14 cellular contexts compared by ENCODE assay signal in the genomic region with DNA sequence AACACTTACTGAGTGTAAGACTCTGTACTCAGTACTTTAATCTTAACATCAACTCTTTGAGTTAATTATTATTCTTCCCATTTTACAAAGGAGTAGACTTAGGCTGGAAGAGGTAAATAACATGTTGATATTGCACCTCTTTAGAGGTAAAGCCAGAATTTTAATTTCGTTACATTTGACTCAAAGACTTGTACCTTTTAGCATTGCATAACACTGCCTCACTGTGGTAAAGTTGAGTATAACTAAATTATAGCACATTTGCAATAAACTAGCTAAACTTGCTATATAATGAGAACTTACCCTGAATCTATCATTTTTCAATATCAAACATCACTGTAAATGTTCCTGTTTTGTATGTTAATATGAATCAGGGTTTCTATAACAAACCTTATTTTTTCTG.
DNase-seq lines count a peak whose midpoint lies in the region; ATAC-seq and TF ChIP-seq lines count a peak whose summit lies in the region.
"Had no signal": no experiment of that assay in that cellular context is flagged by ENCODE, and none has a peak within 500 bp of the region (broad histone marks: within the 10 kb centered on the region; RNA-seq: fewer than 3 reads in every experiment).

No MANE protein-coding gene starts in this region.

- 0% methylated on average over 1 of the region's 1 CpG for WGBS in mammary epithelial cell (ENCODE audit: low coverage, missing lambda C conversion rate)

- H3K27me3 ChIP-seq in mammary epithelial cell (ENCODE audit: insufficient read depth, low read length) (no peaks in the 10 kb centered on the region), neural cell (ENCODE audit: insufficient read depth, low read depth, low read length) (no peaks in the 10 kb centered on the region)

- CTCF ChIA-PET in mammary epithelial cell (lab: Charles Lee; ENCODE audit: low non-redundant PET) = interaction anchor here (1.0 kb wide), 1 partner anchor 268 kb away, joined by 6 read pairs; no protein-coding TSS in a partner anchor

- no peak overlapping the region for H3K27ac ChIP-seq in mammary epithelial cell (ENCODE audit: insufficient read depth, low read depth, low read length)
- H3K27ac ChIP-seq in neural cell (ENCODE audit: low read length) = no peak overlapping the region
- H3K27ac ChIP-seq: coronary artery had no signal

- no peak overlapping the region for H3K9ac ChIP-seq in mammary epithelial cell (ENCODE audit: insufficient read depth, low read length)
- H3K9ac ChIP-seq in neural cell (ENCODE audit: low read length) = no peak overlapping the region

- no peaks in the 10 kb centered on the region for H3K4me1 ChIP-seq in mammary epithelial cell (ENCODE audit: insufficient read depth, low read length)

- H3F3A ChIP-seq in neural cell (ENCODE audit: insufficient read depth, low read length, poor library complexity, severe bottlenecking) = no peaks in the 10 kb centered on the region

- H2AFZ ChIP-seq in mammary epithelial cell (ENCODE audit: low read depth, low read length) = no peak overlapping the region
- H2AFZ ChIP-seq in neural cell (ENCODE audit: low read depth, low read length) = no peak overlapping the region

- H3K4me3 ChIP-seq in LNCaP clone FGC (ENCODE audit: low read depth, low read length) (no peak overlapping the region), mammary epithelial cell (replicated peaks in 1 of 3; ENCODE audit: insufficient read depth in 1 of 3, low read depth in 2 of 3, low read length in 3 of 3) (no peak overlapping the region), neural cell (ENCODE audit: low read length) (no peak overlapping the region)
- H3K4me3 ChIP-seq: coronary artery had no signal

- TF ChIP-seq CTCF in LNCaP clone FGC (IDR thresholded peaks at IDR 0.05; ENCODE audit: control insufficient read depth, extremely low read depth, insufficient read depth) (peak; percentile 41), mammary epithelial cell (conservative IDR thresholded peaks at IDR 0.05 in 1 of 2, IDR thresholded peaks at IDR 0.05 in 1 of 2; ENCODE audit: extremely low read depth in 1 of 2, insufficient read depth in 1 of 2, low read depth in 1 of 2, low read length in 2 of 2) (peak; percentile 23 to 36), neural cell (IDR thresholded peaks at IDR 0.05; ENCODE audit: poor library complexity, severe bottlenecking) (no peak)

- H3K9me3 ChIP-seq in mammary epithelial cell (replicated peaks; ENCODE audit: insufficient read depth, low read length) = peaks cover 3% of the 10 kb centered on the region
- no peaks in the 10 kb centered on the region for H3K9me3 ChIP-seq in neural cell (ENCODE audit: low read length)

- H3K4me2 ChIP-seq in mammary epithelial cell (ENCODE audit: insufficient read depth, low read depth, low read length) (no peak overlapping the region), neural cell (ENCODE audit: low read length) (no peak overlapping the region)

- peak; percentile 31 for DNase-seq in NCI-H748 (lab: John Stamatoyannopoulos, UW; ENCODE audit: unreplicated experiment)
- no peak for DNase-seq in NCI-H748 treated with DMSO at 0.1 percent for 48 hours (lab: John Stamatoyannopoulos, UW)
- DNase-seq in LNCaP clone FGC (ENCODE audit: low read depth) = no peak
- no peak for DNase-seq in mammary epithelial cell
- DNase-seq in activated CD8-positive, alpha-beta memory T cell treated with anti-CD3 and anti-CD28 coated beads for 24 hours = no peak
- no peak for DNase-seq in activated CD4-positive, alpha-beta T cell treated with anti-CD3 and anti-CD28 coated beads for 1 hour
- DNase-seq: activated CD8-positive, alpha-beta memory T cell treated with anti-CD3 and anti-CD28 coated beads, Interleukin-2, amount 50 U/mL, for 4 hours; activated naive CD8-positive, alpha-beta T cell treated with anti-CD3 and anti-CD28 coated beads for 36 hours; islet precursor cell; NCI-H2107; Right ventricle myocardium superior had no signal

- in situ Hi-C loops in mammary epithelial cell (cut with MboI; ENCODE audit: low sequenced_read_pairs in 2 of 2) = no loop called here

- peak; percentile 15 for TF ChIP-seq RAD21 in neural cell (conservative IDR thresholded peaks at IDR 0.05)

- no peak for TF ChIP-seq EP300 in neural cell (conservative IDR thresholded peaks at IDR 0.05; ENCODE audit: poor library complexity, severe bottlenecking)

- H3K79me2 ChIP-seq in mammary epithelial cell (ENCODE audit: insufficient read depth, low read length) (no peaks in the 10 kb centered on the region), neural cell (replicated peaks; ENCODE audit: insufficient read depth, low read length) (no peaks in the 10 kb centered on the region)

- BruUV-seq in mammary epithelial cell (replicated peaks; lab: Mats Ljungman, UMichigan) = no TSS peak

- intact Hi-C loops in mammary epithelial cell (cut with micrococcal nuclease) = no loop called here

- dilution Hi-C loops in mammary epithelial cell (cut with HindIII; ENCODE audit: low sequenced_read_pairs) = no loop called here

- no peaks in the 10 kb centered on the region for H3K9me2 ChIP-seq in neural cell (ENCODE audit: insufficient read depth, low read length)

- ATAC-seq in HG03135 (IDR thresholded peaks at IDR 0.05; ENCODE audit: unreplicated experiment) = no peak

- no peaks in the 10 kb centered on the region for H4K20me1 ChIP-seq in mammary epithelial cell (ENCODE audit: insufficient read depth, low read length)
- H4K20me1 ChIP-seq in neural cell (ENCODE audit: insufficient read depth) = no peaks in the 10 kb centered on the region

- H3K36me3 ChIP-seq in mammary epithelial cell (ENCODE audit: insufficient read depth, low read length) = no peaks in the 10 kb centered on the region
- no peaks in the 10 kb centered on the region for H3K36me3 ChIP-seq in neural cell (ENCODE audit: insufficient read depth, low read length)

TF ChIP-seq in neural cell, 6 proteins besides CTCF, POLR2A, EP300 and RAD21:
- TF ChIP-seq, protein P1, sequence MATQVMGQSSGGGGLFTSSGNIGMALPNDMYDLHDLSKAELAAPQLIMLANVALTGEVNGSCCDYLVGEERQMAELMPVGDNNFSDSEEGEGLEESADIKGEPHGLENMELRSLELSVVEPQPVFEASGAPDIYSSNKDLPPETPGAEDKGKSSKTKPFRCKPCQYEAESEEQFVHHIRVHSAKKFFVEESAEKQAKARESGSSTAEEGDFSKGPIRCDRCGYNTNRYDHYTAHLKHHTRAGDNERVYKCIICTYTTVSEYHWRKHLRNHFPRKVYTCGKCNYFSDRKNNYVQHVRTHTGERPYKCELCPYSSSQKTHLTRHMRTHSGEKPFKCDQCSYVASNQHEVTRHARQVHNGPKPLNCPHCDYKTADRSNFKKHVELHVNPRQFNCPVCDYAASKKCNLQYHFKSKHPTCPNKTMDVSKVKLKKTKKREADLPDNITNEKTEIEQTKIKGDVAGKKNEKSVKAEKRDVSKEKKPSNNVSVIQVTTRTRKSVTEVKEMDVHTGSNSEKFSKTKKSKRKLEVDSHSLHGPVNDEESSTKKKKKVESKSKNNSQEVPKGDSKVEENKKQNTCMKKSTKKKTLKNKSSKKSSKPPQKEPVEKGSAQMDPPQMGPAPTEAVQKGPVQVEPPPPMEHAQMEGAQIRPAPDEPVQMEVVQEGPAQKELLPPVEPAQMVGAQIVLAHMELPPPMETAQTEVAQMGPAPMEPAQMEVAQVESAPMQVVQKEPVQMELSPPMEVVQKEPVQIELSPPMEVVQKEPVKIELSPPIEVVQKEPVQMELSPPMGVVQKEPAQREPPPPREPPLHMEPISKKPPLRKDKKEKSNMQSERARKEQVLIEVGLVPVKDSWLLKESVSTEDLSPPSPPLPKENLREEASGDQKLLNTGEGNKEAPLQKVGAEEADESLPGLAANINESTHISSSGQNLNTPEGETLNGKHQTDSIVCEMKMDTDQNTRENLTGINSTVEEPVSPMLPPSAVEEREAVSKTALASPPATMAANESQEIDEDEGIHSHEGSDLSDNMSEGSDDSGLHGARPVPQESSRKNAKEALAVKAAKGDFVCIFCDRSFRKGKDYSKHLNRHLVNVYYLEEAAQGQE (IDR thresholded peaks at IDR 0.05; ENCODE audit: borderline replicate concordance) = no peak
- TF ChIP-seq SMC3 (conservative IDR thresholded peaks at IDR 0.05; ENCODE audit: poor library complexity) = no peak
- TF ChIP-seq MXI1 (conservative IDR thresholded peaks at IDR 0.05; ENCODE audit: poor library complexity, severe bottlenecking) = no peak
- no peak for TF ChIP-seq TAF1 (IDR thresholded peaks at IDR 0.05; ENCODE audit: low read depth)
- no peak for TF ChIP-seq POLR2AphosphoS5 (IDR thresholded peaks at IDR 0.05)
- no peak for TF ChIP-seq EZH2 (IDR thresholded peaks at IDR 0.05; ENCODE audit: borderline replicate concordance, insufficient read depth, low read length, poor library complexity, severe bottlenecking)
